In the genomic region with DNA sequence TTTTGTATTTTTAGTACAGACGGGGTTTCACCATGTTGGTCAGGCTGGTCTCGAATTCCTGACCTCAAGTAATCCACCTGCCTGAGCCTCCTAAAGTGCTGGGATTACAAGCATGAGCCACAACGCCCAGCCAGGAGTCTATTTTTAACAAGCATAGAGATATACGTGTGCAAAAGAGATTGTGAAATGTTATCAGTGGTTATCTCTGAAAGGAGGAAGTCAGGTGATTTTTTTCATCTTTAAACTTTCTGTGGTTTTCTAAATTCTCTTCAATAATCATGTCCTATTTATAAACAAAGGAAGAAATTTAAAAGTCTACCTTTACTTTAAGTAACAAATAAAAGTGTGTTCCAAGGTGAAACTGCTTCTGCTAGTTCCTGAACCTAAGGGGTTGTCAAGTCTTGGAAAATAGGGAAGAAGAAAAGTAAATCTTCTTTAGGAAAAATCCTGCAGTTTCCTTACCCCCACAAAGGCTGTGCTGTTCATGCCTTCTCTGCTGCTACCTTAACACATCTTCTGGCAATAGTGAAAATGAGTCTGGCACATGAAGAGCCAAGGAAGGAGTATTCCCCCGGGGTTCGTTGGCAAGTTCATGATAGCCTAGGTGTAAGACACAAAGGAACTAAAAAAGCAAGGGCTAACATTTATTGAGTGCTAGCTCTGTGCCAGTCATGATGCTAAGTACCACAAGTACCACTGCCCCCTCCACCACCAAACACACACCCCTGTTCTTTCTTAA, we compare ENCODE assay signal across 1 cellular context.
TF ChIP-seq lines count a peak whose summit lies in the region.

No MANE protein-coding gene starts in this region.

TF ChIP-seq in HepG2, 621 proteins besides CTCF, POLR2A, EP300 and RAD21 (continued from another document):
- no peak for TF ChIP-seq IRX3 (CRISPR knock-in tag; IDR thresholded peaks at IDR 0.05; ENCODE audit: borderline replicate concordance, low read depth)
- no peak for TF ChIP-seq ATF5 (CRISPR knock-in tag; IDR thresholded peaks at IDR 0.05; ENCODE audit: low read depth)
- TF ChIP-seq, protein P1, sequence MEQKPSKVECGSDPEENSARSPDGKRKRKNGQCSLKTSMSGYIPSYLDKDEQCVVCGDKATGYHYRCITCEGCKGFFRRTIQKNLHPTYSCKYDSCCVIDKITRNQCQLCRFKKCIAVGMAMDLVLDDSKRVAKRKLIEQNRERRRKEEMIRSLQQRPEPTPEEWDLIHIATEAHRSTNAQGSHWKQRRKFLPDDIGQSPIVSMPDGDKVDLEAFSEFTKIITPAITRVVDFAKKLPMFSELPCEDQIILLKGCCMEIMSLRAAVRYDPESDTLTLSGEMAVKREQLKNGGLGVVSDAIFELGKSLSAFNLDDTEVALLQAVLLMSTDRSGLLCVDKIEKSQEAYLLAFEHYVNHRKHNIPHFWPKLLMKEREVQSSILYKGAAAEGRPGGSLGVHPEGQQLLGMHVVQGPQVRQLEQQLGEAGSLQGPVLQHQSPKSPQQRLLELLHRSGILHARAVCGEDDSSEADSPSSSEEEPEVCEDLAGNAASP (CRISPR knock-in tag; IDR thresholded peaks at IDR 0.05; ENCODE audit: borderline replicate concordance) = no peak
- TF ChIP-seq ZSCAN29 (CRISPR knock-in tag; conservative IDR thresholded peaks at IDR 0.05) = no peak
- no peak for TF ChIP-seq ZGPAT (CRISPR knock-in tag; IDR thresholded peaks at IDR 0.05)
- no peak for TF ChIP-seq NR2C2 (CRISPR knock-in tag; IDR thresholded peaks at IDR 0.05; ENCODE audit: borderline replicate concordance)
- no peak for TF ChIP-seq KDM5A (IDR thresholded peaks at IDR 0.05; ENCODE audit: borderline replicate concordance, low read length)
- no peak for TF ChIP-seq ATF1 (CRISPR knock-in tag; IDR thresholded peaks at IDR 0.05)
- no peak for TF ChIP-seq MAFG (CRISPR knock-in tag; IDR thresholded peaks at IDR 0.05)
- TF ChIP-seq, protein P2, sequence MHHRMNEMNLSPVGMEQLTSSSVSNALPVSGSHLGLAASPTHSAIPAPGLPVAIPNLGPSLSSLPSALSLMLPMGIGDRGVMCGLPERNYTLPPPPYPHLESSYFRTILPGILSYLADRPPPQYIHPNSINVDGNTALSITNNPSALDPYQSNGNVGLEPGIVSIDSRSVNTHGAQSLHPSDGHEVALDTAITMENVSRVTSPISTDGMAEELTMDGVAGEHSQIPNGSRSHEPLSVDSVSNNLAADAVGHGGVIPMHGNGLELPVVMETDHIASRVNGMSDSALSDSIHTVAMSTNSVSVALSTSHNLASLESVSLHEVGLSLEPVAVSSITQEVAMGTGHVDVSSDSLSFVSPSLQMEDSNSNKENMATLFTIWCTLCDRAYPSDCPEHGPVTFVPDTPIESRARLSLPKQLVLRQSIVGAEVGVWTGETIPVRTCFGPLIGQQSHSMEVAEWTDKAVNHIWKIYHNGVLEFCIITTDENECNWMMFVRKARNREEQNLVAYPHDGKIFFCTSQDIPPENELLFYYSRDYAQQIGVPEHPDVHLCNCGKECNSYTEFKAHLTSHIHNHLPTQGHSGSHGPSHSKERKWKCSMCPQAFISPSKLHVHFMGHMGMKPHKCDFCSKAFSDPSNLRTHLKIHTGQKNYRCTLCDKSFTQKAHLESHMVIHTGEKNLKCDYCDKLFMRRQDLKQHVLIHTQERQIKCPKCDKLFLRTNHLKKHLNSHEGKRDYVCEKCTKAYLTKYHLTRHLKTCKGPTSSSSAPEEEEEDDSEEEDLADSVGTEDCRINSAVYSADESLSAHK (CRISPR knock-in tag; IDR thresholded peaks at IDR 0.05; ENCODE audit: borderline replicate concordance) = no peak
TF ChIP-seq in HepG2: peak in this region for 0.
